ENCODE assay signal across 24 cellular contexts in genomic region chr16:62249069-62249468, GRCh38.
"Had no signal": no experiment of that assay in that cellular context is flagged by ENCODE, and none has a peak within 500 bp of the region (broad histone marks: within the 10 kb centered on the region; RNA-seq: fewer than 3 reads in every experiment).

No MANE protein-coding gene starts in this region.

- H3K4me1 ChIP-seq: colonic mucosa, heart left ventricle, testis, vagina had no signal

- H3K4me1 Mint-ChIP-seq: activated CD4-positive, alpha-beta T cell treated with anti-CD3 and anti-CD28 coated beads for 36 hours; naive thymus-derived CD4-positive, alpha-beta T cell had no signal

- H3K36me3 ChIP-seq: colonic mucosa, heart left ventricle, vagina had no signal

- H3K27ac ChIP-seq: colonic mucosa, dorsolateral prefrontal cortex, heart left ventricle, testis, vagina had no signal

- H3K4me3 Mint-ChIP-seq: activated CD4-positive, alpha-beta T cell treated with anti-CD3 and anti-CD28 coated beads for 36 hours; activated naive CD8-positive, alpha-beta T cell; activated T-cell treated with anti-CD3 and anti-CD28 coated beads, Interleukin-2, amount 50 U/mL, for 24 hours; effector memory CD8-positive, alpha-beta T cell; naive thymus-derived CD4-positive, alpha-beta T cell had no signal

- H3K4me3 ChIP-seq: colonic mucosa, dorsolateral prefrontal cortex, heart left ventricle, lung, testis, vagina had no signal

- DNase-seq: activated CD4-positive, alpha-beta T cell treated with anti-CD3 and anti-CD28 coated beads for 36 hours; activated CD4-positive, alpha-beta T cell treated with anti-CD3 and anti-CD28 coated beads, Interleukin-2, amount 50 U/mL, for 4 hours; activated CD8-positive, alpha-beta memory T cell treated with anti-CD3 and anti-CD28 coated beads for 24 hours; activated CD8-positive, alpha-beta memory T cell treated with anti-CD3 and anti-CD28 coated beads, Interleukin-2, amount 50 U/mL, for 4 hours; activated naive CD4-positive, alpha-beta T cell; activated T-cell treated with anti-CD3 and anti-CD28 coated beads, Interleukin-2, amount 50 U/mL, for 24 hours; colonic mucosa; dorsolateral prefrontal cortex; effector memory CD8-positive, alpha-beta T cell; heart left ventricle; naive thymus-derived CD4-positive, alpha-beta T cell; retina; stimulated activated CD4-positive, alpha-beta T cell treated with anti-CD3 and anti-CD28 coated beads, Interleukin-2, amount 100 ng/mL, for 48 hours; stimulated activated naive CD4-positive, alpha-beta T cell; testis; trophoblast cell had no signal

- ATAC-seq: activated CD4-positive, alpha-beta T cell treated with anti-CD3 and anti-CD28 coated beads for 36 hours; effector memory CD8-positive, alpha-beta T cell; heart left ventricle; left lobe of liver; naive thymus-derived CD4-positive, alpha-beta T cell had no signal

- H3K27me3 Mint-ChIP-seq: activated CD4-positive, alpha-beta T cell treated with anti-CD3 and anti-CD28 coated beads for 36 hours; activated naive CD8-positive, alpha-beta T cell; activated T-cell treated with anti-CD3 and anti-CD28 coated beads, Interleukin-2, amount 50 U/mL, for 24 hours; effector memory CD8-positive, alpha-beta T cell; naive thymus-derived CD4-positive, alpha-beta T cell had no signal

- H3K9me3 ChIP-seq: colonic mucosa, heart left ventricle, testis, vagina had no signal

- H3K36me3 Mint-ChIP-seq: activated naive CD8-positive, alpha-beta T cell; naive thymus-derived CD4-positive, alpha-beta T cell had no signal

- FAIRE-seq: astrocyte, bronchial epithelial cell, TTC549 had no signal

- H3K27me3 ChIP-seq: colonic mucosa, dorsolateral prefrontal cortex, heart left ventricle, testis, vagina had no signal

- H3K27ac Mint-ChIP-seq: activated CD4-positive, alpha-beta T cell treated with anti-CD3 and anti-CD28 coated beads for 36 hours; activated naive CD8-positive, alpha-beta T cell; activated T-cell treated with anti-CD3 and anti-CD28 coated beads, Interleukin-2, amount 50 U/mL, for 24 hours; activated T-helper 2 cell treated with anti-CD3 and anti-CD28 coated beads, Interferon-gamma antibody, Interleukin-2, Interleukin-4, amounts not matched to agents 10 μg/mL and 5 μg/mL and 100 μg/mL, durations not matched to agents 14 hours and 24 hours and 36 hours; effector memory CD8-positive, alpha-beta T cell; naive thymus-derived CD4-positive, alpha-beta T cell had no signal
